In the genomic region with DNA sequence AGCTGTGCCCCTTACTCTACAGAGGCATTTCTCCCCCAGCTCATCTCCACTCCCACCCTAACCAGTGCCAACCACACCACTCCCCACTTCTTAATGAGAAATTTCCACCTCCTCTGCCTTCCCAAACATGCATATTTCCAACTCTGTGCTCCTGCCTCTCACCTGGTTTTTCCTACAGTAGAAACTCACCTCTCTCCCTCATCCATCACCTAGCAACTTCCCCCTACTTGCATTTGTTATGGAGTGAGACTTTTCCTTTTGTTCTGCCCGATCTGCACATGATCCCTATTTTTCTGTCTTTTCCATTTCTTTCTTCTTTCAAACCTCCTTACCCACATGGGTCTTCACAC, we compare ENCODE assay signal across 36 cellular contexts. TPM values are rescaled to one million over a fixed set of nuclear protein-coding genes. Genes with fewer than 3 reads are reported as not detected.
"Had no signal": no experiment of that assay in that cellular context is flagged by ENCODE, and none has a peak within 500 bp of the region (broad histone marks: within the 10 kb centered on the region; RNA-seq: fewer than 3 reads in every experiment).

No MANE protein-coding gene starts in this region.

- H3K4me3 Mint-ChIP-seq: activated CD4-positive, alpha-beta memory T cell treated with anti-CD3 and anti-CD28 coated beads, Interleukin-2, amount 10 ng/mL, durations not matched to agents 7 days and 5 days; activated CD4-positive, alpha-beta T cell treated with anti-CD3 and anti-CD28 coated beads, Interleukin-2, amount 10 ng/mL, durations not matched to agents 24 days and 14 days; activated naive CD4-positive, alpha-beta T cell treated with anti-CD3 and anti-CD28 coated beads, Interleukin-2, amount 50 U/mL, for 24 hours; activated T-cell treated with anti-CD3 and anti-CD28 coated beads, Interleukin-2, amount 50 U/mL, for 24 hours; activated T-helper 17 cell treated with anti-CD3 and anti-CD28 coated beads, Interleukin-2, amount 50 U/mL, for 72 hours; effector memory CD8-positive, alpha-beta T cell; mesothelial cell of epicardium; naive B cell; neural crest cell; T-helper 17 cell had no signal

- FAIRE-seq: endothelial cell of umbilical vein, keratinocyte had no signal

- DNase-seq: activated CD4-positive, alpha-beta memory T cell treated with anti-CD3 and anti-CD28 coated beads, Interleukin-2, amount 10 ng/mL, durations not matched to agents 7 days and 5 days; activated CD4-positive, alpha-beta T cell treated with anti-CD3 and anti-CD28 coated beads, Interleukin-2, amount 10 ng/mL, durations not matched to agents 24 days and 14 days; activated CD8-positive, alpha-beta memory T cell treated with anti-CD3 and anti-CD28 coated beads, Interleukin-2, amount 50 U/mL, for 48 hours; activated T-cell treated with anti-CD3 and anti-CD28 coated beads, Interleukin-2, amount 50 U/mL, for 24 hours; cortex of kidney; effector memory CD8-positive, alpha-beta T cell; hippocampal formation; left cardiac atrium; left ventricle myocardium superior; naive B cell; occipital lobe; right cardiac atrium; stimulated activated CD4-positive, alpha-beta T cell treated with anti-CD3 and anti-CD28 coated beads, Interleukin-15, amount 100 ng/mL, for 24 hours; stimulated activated CD4-positive, alpha-beta T cell treated with anti-CD3 and anti-CD28 coated beads, Interleukin-2, amount 100 ng/mL, for 24 hours; stimulated activated naive CD4-positive, alpha-beta T cell treated with Interleukin-2 at 50 U/mL for 16 hours; T-helper 17 cell; T1000 had no signal

- H2AFZ ChIP-seq: parathyroid adenoma had no signal

- H3K27ac Mint-ChIP-seq: activated CD4-positive, alpha-beta memory T cell treated with anti-CD3 and anti-CD28 coated beads, Interleukin-2, amount 10 ng/mL, durations not matched to agents 7 days and 5 days; activated CD4-positive, alpha-beta T cell treated with anti-CD3 and anti-CD28 coated beads, Interleukin-2, amount 10 ng/mL, durations not matched to agents 24 days and 14 days; activated naive CD4-positive, alpha-beta T cell treated with anti-CD3 and anti-CD28 coated beads, Interleukin-2, amount 50 U/mL, for 24 hours; activated T-cell treated with anti-CD3 and anti-CD28 coated beads, Interleukin-2, amount 50 U/mL, for 24 hours; activated T-helper 17 cell treated with anti-CD3 and anti-CD28 coated beads, Interleukin-2, amount 50 U/mL, for 72 hours; effector memory CD8-positive, alpha-beta T cell; mesothelial cell of epicardium; T-helper 17 cell had no signal

- H3K9ac ChIP-seq: parathyroid adenoma had no signal

- H3K27me3 Mint-ChIP-seq: activated naive CD4-positive, alpha-beta T cell treated with anti-CD3 and anti-CD28 coated beads, Interleukin-2, amount 50 U/mL, for 24 hours had no signal

- H3K36me3 Mint-ChIP-seq: activated naive CD4-positive, alpha-beta T cell treated with anti-CD3 and anti-CD28 coated beads, Interleukin-2, amount 50 U/mL, for 24 hours; mesothelial cell of epicardium; naive B cell had no signal

- H3K4me1 ChIP-seq: body of pancreas, parathyroid adenoma had no signal

- H3K9me3 ChIP-seq: body of pancreas, gastroesophageal sphincter, tibial nerve had no signal

- H3K36me3 ChIP-seq: gastroesophageal sphincter, tibial nerve, WERI-Rb-1 had no signal

- H3K27ac ChIP-seq: body of pancreas, gastroesophageal sphincter, parathyroid adenoma, tibial nerve, WERI-Rb-1 had no signal

- H3K79me2 ChIP-seq: parathyroid adenoma had no signal

- H3K9me3 Mint-ChIP-seq: activated CD4-positive, alpha-beta memory T cell treated with anti-CD3 and anti-CD28 coated beads, Interleukin-2, amount 10 ng/mL, durations not matched to agents 7 days and 5 days; activated CD4-positive, alpha-beta T cell treated with anti-CD3 and anti-CD28 coated beads, Interleukin-2, amount 10 ng/mL, durations not matched to agents 24 days and 14 days; activated naive CD4-positive, alpha-beta T cell treated with anti-CD3 and anti-CD28 coated beads, Interleukin-2, amount 50 U/mL, for 24 hours; activated T-cell treated with anti-CD3 and anti-CD28 coated beads, Interleukin-2, amount 50 U/mL, for 24 hours; activated T-helper 17 cell treated with anti-CD3 and anti-CD28 coated beads, Interleukin-2, amount 50 U/mL, for 72 hours; effector memory CD8-positive, alpha-beta T cell; mesothelial cell of epicardium; naive B cell; neural crest cell had no signal

- ATAC-seq: activated CD4-positive, CD25-positive, alpha-beta regulatory T cell treated with anti-CD3 and anti-CD28 coated beads, Interleukin-2, amount 50 U/mL, for 24 hours; activated T-helper 17 cell treated with anti-CD3 and anti-CD28 coated beads, Interleukin-2, amount 50 U/mL, for 72 hours; body of pancreas; effector memory CD8-positive, alpha-beta T cell; T-helper 17 cell had no signal

- H3K4me3 ChIP-seq: body of pancreas, gastroesophageal sphincter, tibial nerve had no signal

- H3K4me1 Mint-ChIP-seq: activated CD4-positive, alpha-beta T cell treated with anti-CD3 and anti-CD28 coated beads, Interleukin-2, amount 10 ng/mL, durations not matched to agents 24 days and 14 days; activated naive CD4-positive, alpha-beta T cell treated with anti-CD3 and anti-CD28 coated beads, Interleukin-2, amount 50 U/mL, for 24 hours; activated T-helper 17 cell treated with anti-CD3 and anti-CD28 coated beads, Interleukin-2, amount 50 U/mL, for 72 hours had no signal

- H3K27me3 ChIP-seq: body of pancreas, gastroesophageal sphincter, tibial nerve had no signal

RNA-seq across cellular contexts. Expression of gene RGS8, which starts 11.9 kb away (rescaled TPM):
- total RNA-seq: activated CD4-positive, alpha-beta memory T cell treated with anti-CD3 and anti-CD28 coated beads, Interleukin-2, amount 10 ng/mL, durations not matched to agents 7 days and 5 days; activated CD4-positive, alpha-beta T cell treated with anti-CD3 and anti-CD28 coated beads, Interleukin-2, amount 10 ng/mL, durations not matched to agents 24 days and 14 days; body of pancreas; cardiac septum; endothelial cell of umbilical vein; fibroblast of lung; fibroblast of villous mesenchyme; gastroesophageal sphincter; left ventricle myocardium superior; lung microvascular endothelial cell; mesothelial cell of epicardium; pulmonary artery endothelial cell; T-helper 17 cell; tibial nerve; ureter had no signal
- polyA plus RNA-seq: endothelial cell of umbilical vein, esophagus, fibroblast of lung, keratinocyte had no signal
